In genomic region chr9:1837453-1838084, GRCh38 we compare ENCODE assay signal across 9 cellular contexts.
DNase-seq lines count a peak whose midpoint lies in the region; ATAC-seq and TF ChIP-seq lines count a peak whose summit lies in the region.
"Had no signal": no experiment of that assay in that cellular context is flagged by ENCODE, and none has a peak within 500 bp of the region (broad histone marks: within the 10 kb centered on the region; RNA-seq: fewer than 3 reads in every experiment).

No MANE protein-coding gene starts in this region.

- intact Hi-C loops in tibial artery (cut with DNase I; ENCODE audit: low total_unique reads), result no loop called here

- no peaks in the 10 kb centered on the region for H3K27me3 Mint-ChIP-seq in endothelial cell (ENCODE audit: unreplicated experiment)
- H3K27me3 Mint-ChIP-seq: stimulated activated naive CD8-positive, alpha-beta T cell treated with anti-CD3 and anti-CD28 coated beads, Interleukin-15, Interleukin-2, amounts not matched to agents 100 ng/mL and 50 ng/mL, for 24 hours had no signal

- no peaks in the 10 kb centered on the region for H3K9me3 Mint-ChIP-seq in endothelial cell (ENCODE audit: unreplicated experiment)
- H3K9me3 Mint-ChIP-seq: stimulated activated naive CD8-positive, alpha-beta T cell treated with anti-CD3 and anti-CD28 coated beads, Interleukin-15, Interleukin-2, amounts not matched to agents 100 ng/mL and 50 ng/mL, for 24 hours had no signal

- H3K27ac ChIP-seq in tibial artery (no peak overlapping the region), brain microvascular endothelial cell (no peak overlapping the region)

- in situ Hi-C loops in brain microvascular endothelial cell (cut with HindIII; ENCODE audit: low pct_ligation_motif_present, low sequenced_read_pairs), result no loop called here

- H3K9me3 ChIP-seq in tibial artery, result no peaks in the 10 kb centered on the region

- no peaks in the 10 kb centered on the region for H3K4me1 ChIP-seq in tibial artery

- peak; percentile 55 for ATAC-seq in HG02840 (IDR thresholded peaks at IDR 0.05; ENCODE audit: low FRiP score, unreplicated experiment)

- peak; percentile 26 for TF ChIP-seq CTCF in AG09309 (IDR thresholded peaks at IDR 0.05; ENCODE audit: control insufficient read depth, insufficient read depth, low read depth, low read length, missing control alignments)
- TF ChIP-seq CTCF in GM12864 (IDR thresholded peaks at IDR 0.05; ENCODE audit: low read depth, low read length, missing control alignments), result peak; percentile 84
- TF ChIP-seq CTCF in endothelial cell (IDR thresholded peaks at IDR 0.05; ENCODE audit: unreplicated experiment), result peak; percentile 54
- peak in 1 of 2 experiments; percentile 22 for TF ChIP-seq CTCF in tibial artery (IDR thresholded peaks at IDR 0.05)
- no peak for TF ChIP-seq CTCF in brain microvascular endothelial cell (IDR thresholded peaks at IDR 0.05; ENCODE audit: low read depth, low read length, missing control alignments)

- no peak overlapping the region for H3K27ac Mint-ChIP-seq in endothelial cell (ENCODE audit: unreplicated experiment)
- H3K27ac Mint-ChIP-seq: stimulated activated naive CD8-positive, alpha-beta T cell treated with anti-CD3 and anti-CD28 coated beads, Interleukin-15, Interleukin-2, amounts not matched to agents 100 ng/mL and 50 ng/mL, for 24 hours had no signal

- DNase-seq in AG09309 (ENCODE audit: low read depth) (no peak), GM12864 (ENCODE audit: low read depth) (peak; percentile 29), NCI-H345 treated with DMSO at 0.1 percent for 48 hours (lab: John Stamatoyannopoulos, UW; ENCODE audit: unreplicated experiment) (peak; percentile 10), endothelial cell (ENCODE audit: low spot score) (peak; percentile 58), renal cortical epithelial cell (ENCODE audit: low read depth) (peak; percentile 3), tibial artery (no peak), brain microvascular endothelial cell (no peak)

- no peaks in the 10 kb centered on the region for H3K36me3 Mint-ChIP-seq in endothelial cell (ENCODE audit: low read depth, unreplicated experiment)

- H3K4me1 Mint-ChIP-seq in endothelial cell (ENCODE audit: unreplicated experiment), result no peaks in the 10 kb centered on the region

- H3K36me3 ChIP-seq in tibial artery (no peaks in the 10 kb centered on the region), brain microvascular endothelial cell (replicated peaks) (no peaks in the 10 kb centered on the region)

- no peaks in the 10 kb centered on the region for H3K27me3 ChIP-seq in tibial artery
- no peaks in the 10 kb centered on the region for H3K27me3 ChIP-seq in brain microvascular endothelial cell (replicated peaks)

- H3K4me3 ChIP-seq in AG09309 (ENCODE audit: control insufficient read depth, low read depth, low read length) (no peak overlapping the region), GM12864 (ENCODE audit: low read depth, low read length) (no peak overlapping the region), tibial artery (no peak overlapping the region), brain microvascular endothelial cell (ENCODE audit: low read depth, low read length) (no peak overlapping the region)

- H3K4me3 Mint-ChIP-seq in endothelial cell (ENCODE audit: unreplicated experiment), result no peak overlapping the region
- H3K4me3 Mint-ChIP-seq: stimulated activated naive CD8-positive, alpha-beta T cell treated with anti-CD3 and anti-CD28 coated beads, Interleukin-15, Interleukin-2, amounts not matched to agents 100 ng/mL and 50 ng/mL, for 24 hours had no signal

Comparison
In these comparisons a context has a peak if more than half of its experiments do, and no peak if none do; other contexts are left out.
1. DNase-seq: peak in GM12864 (single experiment), NCI-H345 treated with DMSO at 0.1 percent for 48 hours (single experiment), endothelial cell (single experiment) and renal cortical epithelial cell (single experiment); none in AG09309 (single experiment), tibial artery (0 of 2) and brain microvascular endothelial cell (single experiment).